10 cellular contexts compared by ENCODE assay signal in the genomic region with DNA sequence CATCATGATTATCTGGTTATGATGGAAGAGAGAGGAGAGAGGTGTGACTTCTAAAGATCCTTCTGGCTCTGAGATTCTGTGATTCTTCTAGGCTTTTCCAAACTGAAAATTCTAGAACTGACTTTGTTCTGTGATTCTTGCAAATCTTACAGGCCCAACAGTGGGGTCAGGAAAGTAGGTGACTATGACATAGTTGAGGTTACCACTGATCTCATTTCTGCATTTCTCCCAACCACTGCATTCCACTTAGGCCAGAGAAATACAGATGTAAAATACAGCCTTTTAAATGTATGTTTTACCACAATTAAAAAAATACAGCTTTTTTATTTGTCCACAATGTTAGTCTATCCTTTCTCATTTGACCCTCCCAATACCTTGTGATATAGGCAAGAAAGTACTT.
DNase-seq lines count a peak whose midpoint lies in the region; ATAC-seq, FAIRE-seq and TF ChIP-seq lines count a peak whose summit lies in the region.
"Had no signal": no experiment of that assay in that cellular context is flagged by ENCODE, and none has a peak within 500 bp of the region (broad histone marks: within the 10 kb centered on the region; RNA-seq: fewer than 3 reads in every experiment).

No MANE protein-coding gene starts in this region.

- no peaks in the 10 kb centered on the region for H3K36me3 Mint-ChIP-seq in HFFc6 (ENCODE audit: low read depth)
- H3K36me3 Mint-ChIP-seq in astrocyte (ENCODE audit: low read depth, unreplicated experiment): peaks cover 2% of the 10 kb centered on the region
- no peaks in the 10 kb centered on the region for H3K36me3 Mint-ChIP-seq in GM23338 (ENCODE audit: low read depth)

- H3K9ac ChIP-seq in astrocyte (ENCODE audit: low read length): peak overlapping the region; percentile 37

- H3K27me3 Mint-ChIP-seq in HFFc6 (ENCODE audit: insufficient read depth) (no peaks in the 10 kb centered on the region; the same call in 1 of the 2 replicates), astrocyte (ENCODE audit: low read depth, unreplicated experiment) (no peaks in the 10 kb centered on the region), GM23338 (ENCODE audit: insufficient read depth, low read depth, poor library complexity) (peaks cover 2% of the 10 kb centered on the region)

- H3K27me3 ChIP-seq in astrocyte (ENCODE audit: insufficient read depth, low read length): no peaks in the 10 kb centered on the region
- no peaks in the 10 kb centered on the region for H3K27me3 ChIP-seq in GM23338 (ENCODE audit: insufficient read depth)

- H3K9me3 ChIP-seq in astrocyte (ENCODE audit: insufficient read depth, low read depth, low read length): no peaks in the 10 kb centered on the region

- H3K4me3 Mint-ChIP-seq in HFFc6 (peak overlapping the region; percentile 66), astrocyte (ENCODE audit: unreplicated experiment) (peak overlapping the region; percentile 59), GM23338 (no peak overlapping the region)

- no peaks in the 10 kb centered on the region for H4K20me1 ChIP-seq in astrocyte (ENCODE audit: insufficient read depth, low read length)
- no peaks in the 10 kb centered on the region; the same call in 1 of the 2 replicates for H4K20me1 ChIP-seq in GM23338 (replicated peaks; ENCODE audit: insufficient read depth)

- no peak overlapping the region for H2AFZ ChIP-seq in astrocyte (ENCODE audit: low read depth, low read length)
- H2AFZ ChIP-seq in GM23338: no peak overlapping the region

- peaks cover 45% of the 10 kb centered on the region for H3K4me1 Mint-ChIP-seq in HFFc6 (ENCODE audit: low read depth)
- H3K4me1 Mint-ChIP-seq in astrocyte (ENCODE audit: low read depth, unreplicated experiment): peaks cover 28% of the 10 kb centered on the region
- H3K4me1 Mint-ChIP-seq in GM23338: no peaks in the 10 kb centered on the region

- H3K79me2 ChIP-seq in astrocyte (ENCODE audit: insufficient read depth, low read length) (no peaks in the 10 kb centered on the region), GM23338 (replicated peaks; ENCODE audit: insufficient read depth) (no peaks in the 10 kb centered on the region)

- H3K4me3 ChIP-seq in astrocyte (ENCODE audit: insufficient read depth, low read depth, low read length): no peak overlapping the region
- no peak overlapping the region for H3K4me3 ChIP-seq in GM23338

- H3K27ac Mint-ChIP-seq in HFFc6 (peak overlapping the region; percentile 89), astrocyte (ENCODE audit: unreplicated experiment) (peak overlapping the region; percentile 99), GM23338 (no peak overlapping the region)

- H3K4me2 ChIP-seq in astrocyte (ENCODE audit: low read length) (peak overlapping the region; percentile 77), GM23338 (no peak overlapping the region)

- H3F3A ChIP-seq in GM23338 (replicated peaks; ENCODE audit: low read depth): no peaks in the 10 kb centered on the region

- H3K9me2 ChIP-seq in GM23338 (ENCODE audit: insufficient read depth): no peaks in the 10 kb centered on the region; the same call in 1 of the 2 replicates

- H3K27ac ChIP-seq in astrocyte (ENCODE audit: low read depth, low read length) (peak overlapping the region; percentile 74), GM23338 (ENCODE audit: low read depth) (no peak overlapping the region)

- TF ChIP-seq CTCF in HFFc6 (IDR thresholded peaks at IDR 0.05) (no peak), astrocyte (IDR thresholded peaks at IDR 0.05; ENCODE audit: insufficient read depth, low read depth, low read length) (no peak), GM23338 (conservative IDR thresholded peaks at IDR 0.05; ENCODE audit: low read depth in 2 of 2) (no peak)

- peak; percentile 76 for FAIRE-seq in astrocyte (lab: Jason Lieb, UNC)
- FAIRE-seq: bronchial epithelial cell had no signal

- ATAC-seq in GM23338: no peak
- ATAC-seq in GM19324 (IDR thresholded peaks at IDR 0.05; ENCODE audit: low FRiP score, unreplicated experiment): no peak

- H3K36me3 ChIP-seq in astrocyte (ENCODE audit: insufficient read depth, low read length) (no peaks in the 10 kb centered on the region), GM23338 (ENCODE audit: insufficient read depth) (no peaks in the 10 kb centered on the region)

- H3K4me1 ChIP-seq in astrocyte (ENCODE audit: insufficient read depth, low read length) (peaks cover 18% of the 10 kb centered on the region), GM23338 (ENCODE audit: insufficient read depth) (no peaks in the 10 kb centered on the region)

- H3K9me3 Mint-ChIP-seq in HFFc6 (no peaks in the 10 kb centered on the region), astrocyte (ENCODE audit: unreplicated experiment) (peaks cover 1% of the 10 kb centered on the region), GM23338 (no peaks in the 10 kb centered on the region)

- DNase-seq in AG08395 (ENCODE audit: low spot score) (peak; percentile 70), HFFc6 (peak; percentile 85), astrocyte (ENCODE audit: low read depth) (peak; percentile 96), myocyte (ENCODE audit: low read depth) (peak; percentile 38), NCI-H748 (lab: John Stamatoyannopoulos, UW; ENCODE audit: unreplicated experiment) (no peak), GM23338 (ENCODE audit: low spot score) (no peak), ecto neural progenitor cell (ENCODE audit: low spot score) (no peak)
- DNase-seq: COR-L47 had no signal

TF ChIP-seq in GM23338, 12 proteins besides CTCF, POLR2A, EP300 and RAD21 (continues in another document):
- TF ChIP-seq NANOG (IDR thresholded peaks at IDR 0.05; ENCODE audit: borderline replicate concordance): no peak
- TF ChIP-seq POLR2AphosphoS5 (IDR thresholded peaks at IDR 0.05; ENCODE audit: low read depth): no peak
- no peak for TF ChIP-seq CREB1 (CRISPR knock-in tag; IDR thresholded peaks at IDR 0.05; ENCODE audit: low read depth)
- TF ChIP-seq STAT1 (IDR thresholded peaks at IDR 0.05; ENCODE audit: unreplicated experiment): no peak
- TF ChIP-seq EZH2 (IDR thresholded peaks at IDR 0.05; ENCODE audit: low read depth, unreplicated experiment): no peak
- TF ChIP-seq, protein P1, sequence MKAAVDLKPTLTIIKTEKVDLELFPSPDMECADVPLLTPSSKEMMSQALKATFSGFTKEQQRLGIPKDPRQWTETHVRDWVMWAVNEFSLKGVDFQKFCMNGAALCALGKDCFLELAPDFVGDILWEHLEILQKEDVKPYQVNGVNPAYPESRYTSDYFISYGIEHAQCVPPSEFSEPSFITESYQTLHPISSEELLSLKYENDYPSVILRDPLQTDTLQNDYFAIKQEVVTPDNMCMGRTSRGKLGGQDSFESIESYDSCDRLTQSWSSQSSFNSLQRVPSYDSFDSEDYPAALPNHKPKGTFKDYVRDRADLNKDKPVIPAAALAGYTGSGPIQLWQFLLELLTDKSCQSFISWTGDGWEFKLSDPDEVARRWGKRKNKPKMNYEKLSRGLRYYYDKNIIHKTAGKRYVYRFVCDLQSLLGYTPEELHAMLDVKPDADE (IDR thresholded peaks at IDR 0.05): no peak
- no peak for TF ChIP-seq ZNF331 (CRISPR knock-in tag; IDR thresholded peaks at IDR 0.05; ENCODE audit: low read depth)
- TF ChIP-seq EZH2phosphoT487 (IDR thresholded peaks at IDR 0.05; ENCODE audit: unreplicated experiment): no peak
- TF ChIP-seq, protein P2, sequence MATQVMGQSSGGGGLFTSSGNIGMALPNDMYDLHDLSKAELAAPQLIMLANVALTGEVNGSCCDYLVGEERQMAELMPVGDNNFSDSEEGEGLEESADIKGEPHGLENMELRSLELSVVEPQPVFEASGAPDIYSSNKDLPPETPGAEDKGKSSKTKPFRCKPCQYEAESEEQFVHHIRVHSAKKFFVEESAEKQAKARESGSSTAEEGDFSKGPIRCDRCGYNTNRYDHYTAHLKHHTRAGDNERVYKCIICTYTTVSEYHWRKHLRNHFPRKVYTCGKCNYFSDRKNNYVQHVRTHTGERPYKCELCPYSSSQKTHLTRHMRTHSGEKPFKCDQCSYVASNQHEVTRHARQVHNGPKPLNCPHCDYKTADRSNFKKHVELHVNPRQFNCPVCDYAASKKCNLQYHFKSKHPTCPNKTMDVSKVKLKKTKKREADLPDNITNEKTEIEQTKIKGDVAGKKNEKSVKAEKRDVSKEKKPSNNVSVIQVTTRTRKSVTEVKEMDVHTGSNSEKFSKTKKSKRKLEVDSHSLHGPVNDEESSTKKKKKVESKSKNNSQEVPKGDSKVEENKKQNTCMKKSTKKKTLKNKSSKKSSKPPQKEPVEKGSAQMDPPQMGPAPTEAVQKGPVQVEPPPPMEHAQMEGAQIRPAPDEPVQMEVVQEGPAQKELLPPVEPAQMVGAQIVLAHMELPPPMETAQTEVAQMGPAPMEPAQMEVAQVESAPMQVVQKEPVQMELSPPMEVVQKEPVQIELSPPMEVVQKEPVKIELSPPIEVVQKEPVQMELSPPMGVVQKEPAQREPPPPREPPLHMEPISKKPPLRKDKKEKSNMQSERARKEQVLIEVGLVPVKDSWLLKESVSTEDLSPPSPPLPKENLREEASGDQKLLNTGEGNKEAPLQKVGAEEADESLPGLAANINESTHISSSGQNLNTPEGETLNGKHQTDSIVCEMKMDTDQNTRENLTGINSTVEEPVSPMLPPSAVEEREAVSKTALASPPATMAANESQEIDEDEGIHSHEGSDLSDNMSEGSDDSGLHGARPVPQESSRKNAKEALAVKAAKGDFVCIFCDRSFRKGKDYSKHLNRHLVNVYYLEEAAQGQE (IDR thresholded peaks at IDR 0.05; ENCODE audit: unreplicated experiment): no peak
- TF ChIP-seq ZNF114 (CRISPR knock-in tag; IDR thresholded peaks at IDR 0.05): no peak

Comparison
In these comparisons a context has a peak if more than half of its experiments do, and no peak if none do; other contexts are left out.
1. DNase-seq: peak in AG08395 (single experiment), HFFc6 (single experiment), astrocyte (single experiment) and myocyte (single experiment); none in NCI-H748 (single experiment), GM23338 (single experiment) and ecto neural progenitor cell (single experiment).